2 cellular contexts compared by ENCODE assay signal in the genomic region with DNA sequence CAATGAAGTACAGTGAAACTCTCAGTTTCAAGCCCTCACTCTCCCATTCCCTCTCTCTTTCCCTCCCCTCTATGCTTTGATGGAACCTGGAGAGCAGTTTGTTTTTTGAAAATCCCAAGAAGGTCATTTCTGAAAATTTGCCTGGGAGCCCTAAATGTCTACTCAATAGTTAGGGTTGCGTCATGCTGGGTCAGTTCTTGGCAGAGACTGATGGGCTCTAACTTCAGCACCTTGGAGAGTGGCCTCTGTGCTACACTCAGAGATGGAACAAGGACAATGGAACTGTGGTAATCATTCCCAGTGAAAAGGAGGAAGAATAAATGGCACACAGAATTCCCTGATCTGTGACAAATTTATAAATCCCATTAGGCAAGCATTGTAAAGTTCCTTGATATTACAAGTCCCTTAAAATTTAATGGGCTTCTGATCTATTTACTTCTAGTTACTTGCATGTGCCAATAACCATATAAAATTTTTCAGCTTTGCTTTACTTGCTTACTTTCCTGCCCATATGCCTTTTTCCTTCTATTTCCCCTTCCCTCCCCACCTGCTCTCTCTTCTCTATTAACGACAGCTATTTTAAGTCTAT.
A peak's percentile ranks its signal among the peaks of the same experiment; 100 is the strongest.
TF ChIP-seq lines count a peak whose summit lies in the region.

No MANE protein-coding gene starts in this region.

TF ChIP-seq in K562, 482 proteins besides CTCF, POLR2A, EP300 and RAD21 (continued from another document and continues in another):
- TF ChIP-seq ZNF436 (CRISPR knock-in tag; IDR thresholded peaks at IDR 0.05) (no peak), POLR2B (IDR thresholded peaks at IDR 0.05; ENCODE audit: low read depth, partially characterized antibody) (no peak), KLF6 (CRISPR knock-in tag; IDR thresholded peaks at IDR 0.05; ENCODE audit: borderline replicate concordance) (0 out of 2 replicates have a peak, but pooled peaks have one; percentile 29), DACH1 (IDR thresholded peaks at IDR 0.05; ENCODE audit: partially characterized antibody) (no peak), BRD4 (IDR thresholded peaks at IDR 0.05) (no peak), CTBP1 (IDR thresholded peaks at IDR 0.05; ENCODE audit: borderline replicate concordance) (0 out of 2 replicates have a peak, but pooled peaks have one; percentile 23), CEBPG (CRISPR knock-in tag; IDR thresholded peaks at IDR 0.05) (peak; percentile 85), CEBPG (tag; conservative IDR thresholded peaks at IDR 0.05 in 1 of 2, IDR thresholded peaks at IDR 0.05 in 1 of 2) (peak; percentile 89 to 91), BACH1 (tag; IDR thresholded peaks at IDR 0.05) (no peak), NR2C2 (CRISPR knock-in tag; IDR thresholded peaks at IDR 0.05) (no peak), NR2C2 (tag; IDR thresholded peaks at IDR 0.05) (no peak), EP400 (IDR thresholded peaks at IDR 0.05) (no peak), CXXC5 (CRISPR knock-in tag; IDR thresholded peaks at IDR 0.05) (peak; percentile 40), CHD2 (IDR thresholded peaks at IDR 0.05; ENCODE audit: low read depth, low read length) (no peak), ZNF75A (CRISPR knock-in tag; IDR thresholded peaks at IDR 0.05) (no peak), YY1 (IDR thresholded peaks at IDR 0.05; ENCODE audit: borderline replicate concordance in 1 of 3, control insufficient read depth in 1 of 3, extremely low read depth in 1 of 3, insufficient read depth in 3 of 3, insufficient read length in 1 of 3, insufficient replicate concordance in 2 of 3, low read depth in 1 of 3, low read length in 2 of 3) (no peak)
- TF ChIP-seq, protein P1, sequence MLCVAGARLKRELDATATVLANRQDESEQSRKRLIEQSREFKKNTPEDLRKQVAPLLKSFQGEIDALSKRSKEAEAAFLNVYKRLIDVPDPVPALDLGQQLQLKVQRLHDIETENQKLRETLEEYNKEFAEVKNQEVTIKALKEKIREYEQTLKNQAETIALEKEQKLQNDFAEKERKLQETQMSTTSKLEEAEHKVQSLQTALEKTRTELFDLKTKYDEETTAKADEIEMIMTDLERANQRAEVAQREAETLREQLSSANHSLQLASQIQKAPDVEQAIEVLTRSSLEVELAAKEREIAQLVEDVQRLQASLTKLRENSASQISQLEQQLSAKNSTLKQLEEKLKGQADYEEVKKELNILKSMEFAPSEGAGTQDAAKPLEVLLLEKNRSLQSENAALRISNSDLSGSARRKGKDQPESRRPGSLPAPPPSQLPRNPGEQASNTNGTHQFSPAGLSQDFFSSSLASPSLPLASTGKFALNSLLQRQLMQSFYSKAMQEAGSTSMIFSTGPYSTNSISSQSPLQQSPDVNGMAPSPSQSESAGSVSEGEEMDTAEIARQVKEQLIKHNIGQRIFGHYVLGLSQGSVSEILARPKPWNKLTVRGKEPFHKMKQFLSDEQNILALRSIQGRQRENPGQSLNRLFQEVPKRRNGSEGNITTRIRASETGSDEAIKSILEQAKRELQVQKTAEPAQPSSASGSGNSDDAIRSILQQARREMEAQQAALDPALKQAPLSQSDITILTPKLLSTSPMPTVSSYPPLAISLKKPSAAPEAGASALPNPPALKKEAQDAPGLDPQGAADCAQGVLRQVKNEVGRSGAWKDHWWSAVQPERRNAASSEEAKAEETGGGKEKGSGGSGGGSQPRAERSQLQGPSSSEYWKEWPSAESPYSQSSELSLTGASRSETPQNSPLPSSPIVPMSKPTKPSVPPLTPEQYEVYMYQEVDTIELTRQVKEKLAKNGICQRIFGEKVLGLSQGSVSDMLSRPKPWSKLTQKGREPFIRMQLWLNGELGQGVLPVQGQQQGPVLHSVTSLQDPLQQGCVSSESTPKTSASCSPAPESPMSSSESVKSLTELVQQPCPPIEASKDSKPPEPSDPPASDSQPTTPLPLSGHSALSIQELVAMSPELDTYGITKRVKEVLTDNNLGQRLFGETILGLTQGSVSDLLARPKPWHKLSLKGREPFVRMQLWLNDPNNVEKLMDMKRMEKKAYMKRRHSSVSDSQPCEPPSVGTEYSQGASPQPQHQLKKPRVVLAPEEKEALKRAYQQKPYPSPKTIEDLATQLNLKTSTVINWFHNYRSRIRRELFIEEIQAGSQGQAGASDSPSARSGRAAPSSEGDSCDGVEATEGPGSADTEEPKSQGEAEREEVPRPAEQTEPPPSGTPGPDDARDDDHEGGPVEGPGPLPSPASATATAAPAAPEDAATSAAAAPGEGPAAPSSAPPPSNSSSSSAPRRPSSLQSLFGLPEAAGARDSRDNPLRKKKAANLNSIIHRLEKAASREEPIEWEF (CRISPR knock-in tag; IDR thresholded peaks at IDR 0.05): no peak
- TF ChIP-seq, protein P2, sequence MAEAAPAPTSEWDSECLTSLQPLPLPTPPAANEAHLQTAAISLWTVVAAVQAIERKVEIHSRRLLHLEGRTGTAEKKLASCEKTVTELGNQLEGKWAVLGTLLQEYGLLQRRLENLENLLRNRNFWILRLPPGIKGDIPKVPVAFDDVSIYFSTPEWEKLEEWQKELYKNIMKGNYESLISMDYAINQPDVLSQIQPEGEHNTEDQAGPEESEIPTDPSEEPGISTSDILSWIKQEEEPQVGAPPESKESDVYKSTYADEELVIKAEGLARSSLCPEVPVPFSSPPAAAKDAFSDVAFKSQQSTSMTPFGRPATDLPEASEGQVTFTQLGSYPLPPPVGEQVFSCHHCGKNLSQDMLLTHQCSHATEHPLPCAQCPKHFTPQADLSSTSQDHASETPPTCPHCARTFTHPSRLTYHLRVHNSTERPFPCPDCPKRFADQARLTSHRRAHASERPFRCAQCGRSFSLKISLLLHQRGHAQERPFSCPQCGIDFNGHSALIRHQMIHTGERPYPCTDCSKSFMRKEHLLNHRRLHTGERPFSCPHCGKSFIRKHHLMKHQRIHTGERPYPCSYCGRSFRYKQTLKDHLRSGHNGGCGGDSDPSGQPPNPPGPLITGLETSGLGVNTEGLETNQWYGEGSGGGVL (CRISPR knock-in tag; IDR thresholded peaks at IDR 0.05): no peak
- TF ChIP-seq, protein P3, sequence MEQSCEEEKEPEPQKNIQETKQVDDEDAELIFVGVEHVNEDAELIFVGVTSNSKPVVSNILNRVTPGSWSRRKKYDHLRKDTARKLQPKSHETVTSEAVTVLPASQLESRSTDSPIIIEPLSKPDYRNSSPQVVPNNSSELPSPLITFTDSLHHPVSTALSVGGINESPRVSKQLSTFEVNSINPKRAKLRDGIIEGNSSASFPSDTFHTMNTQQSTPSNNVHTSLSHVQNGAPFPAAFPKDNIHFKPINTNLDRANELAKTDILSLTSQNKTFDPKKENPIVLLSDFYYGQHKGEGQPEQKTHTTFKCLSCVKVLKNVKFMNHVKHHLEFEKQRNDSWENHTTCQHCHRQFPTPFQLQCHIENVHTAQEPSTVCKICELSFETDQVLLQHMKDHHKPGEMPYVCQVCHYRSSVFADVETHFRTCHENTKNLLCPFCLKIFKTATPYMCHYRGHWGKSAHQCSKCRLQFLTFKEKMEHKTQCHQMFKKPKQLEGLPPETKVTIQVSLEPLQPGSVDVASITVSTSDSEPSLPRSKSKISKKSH (CRISPR knock-in tag; IDR thresholded peaks at IDR 0.05): no peak

TF ChIP-seq in HepG2, 621 proteins besides CTCF, POLR2A, EP300 and RAD21 (continued from another document and continues in another):
- TF ChIP-seq, protein P4, sequence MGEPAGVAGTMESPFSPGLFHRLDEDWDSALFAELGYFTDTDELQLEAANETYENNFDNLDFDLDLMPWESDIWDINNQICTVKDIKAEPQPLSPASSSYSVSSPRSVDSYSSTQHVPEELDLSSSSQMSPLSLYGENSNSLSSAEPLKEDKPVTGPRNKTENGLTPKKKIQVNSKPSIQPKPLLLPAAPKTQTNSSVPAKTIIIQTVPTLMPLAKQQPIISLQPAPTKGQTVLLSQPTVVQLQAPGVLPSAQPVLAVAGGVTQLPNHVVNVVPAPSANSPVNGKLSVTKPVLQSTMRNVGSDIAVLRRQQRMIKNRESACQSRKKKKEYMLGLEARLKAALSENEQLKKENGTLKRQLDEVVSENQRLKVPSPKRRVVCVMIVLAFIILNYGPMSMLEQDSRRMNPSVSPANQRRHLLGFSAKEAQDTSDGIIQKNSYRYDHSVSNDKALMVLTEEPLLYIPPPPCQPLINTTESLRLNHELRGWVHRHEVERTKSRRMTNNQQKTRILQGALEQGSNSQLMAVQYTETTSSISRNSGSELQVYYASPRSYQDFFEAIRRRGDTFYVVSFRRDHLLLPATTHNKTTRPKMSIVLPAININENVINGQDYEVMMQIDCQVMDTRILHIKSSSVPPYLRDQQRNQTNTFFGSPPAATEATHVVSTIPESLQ (CRISPR knock-in tag; conservative IDR thresholded peaks at IDR 0.05): 0 out of 2 replicates have a peak, but pooled peaks have one; percentile 67
- no peak for TF ChIP-seq SIX1 (CRISPR knock-in tag; IDR thresholded peaks at IDR 0.05; ENCODE audit: borderline replicate concordance)
- 0 out of 2 replicates have a peak, but pooled peaks have one; percentile 17 for TF ChIP-seq NCOA2 (CRISPR knock-in tag; IDR thresholded peaks at IDR 0.05)
- no peak for TF ChIP-seq DMAP1 (CRISPR knock-in tag; IDR thresholded peaks at IDR 0.05)
- no peak for TF ChIP-seq ZBTB21 (CRISPR knock-in tag; IDR thresholded peaks at IDR 0.05)
- TF ChIP-seq HIVEP1 (CRISPR knock-in tag; IDR thresholded peaks at IDR 0.05): no peak
- TF ChIP-seq, protein P5, sequence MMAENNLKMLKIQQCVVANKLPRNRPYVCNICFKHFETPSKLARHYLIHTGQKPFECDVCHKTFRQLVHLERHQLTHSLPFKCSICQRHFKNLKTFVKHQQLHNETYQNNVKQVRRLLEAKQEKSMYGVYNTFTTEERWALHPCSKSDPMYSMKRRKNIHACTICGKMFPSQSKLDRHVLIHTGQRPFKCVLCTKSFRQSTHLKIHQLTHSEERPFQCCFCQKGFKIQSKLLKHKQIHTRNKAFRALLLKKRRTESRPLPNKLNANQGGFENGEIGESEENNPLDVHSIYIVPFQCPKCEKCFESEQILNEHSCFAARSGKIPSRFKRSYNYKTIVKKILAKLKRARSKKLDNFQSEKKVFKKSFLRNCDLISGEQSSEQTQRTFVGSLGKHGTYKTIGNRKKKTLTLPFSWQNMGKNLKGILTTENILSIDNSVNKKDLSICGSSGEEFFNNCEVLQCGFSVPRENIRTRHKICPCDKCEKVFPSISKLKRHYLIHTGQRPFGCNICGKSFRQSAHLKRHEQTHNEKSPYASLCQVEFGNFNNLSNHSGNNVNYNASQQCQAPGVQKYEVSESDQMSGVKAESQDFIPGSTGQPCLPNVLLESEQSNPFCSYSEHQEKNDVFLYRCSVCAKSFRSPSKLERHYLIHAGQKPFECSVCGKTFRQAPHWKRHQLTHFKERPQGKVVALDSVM (CRISPR knock-in tag; IDR thresholded peaks at IDR 0.05): no peak
- TF ChIP-seq ZNF24 (IDR thresholded peaks at IDR 0.05): no peak
- 0 out of 2 replicates have a peak, but pooled peaks have one; percentile 34 for TF ChIP-seq TMF1 (CRISPR knock-in tag; IDR thresholded peaks at IDR 0.05; ENCODE audit: low read depth)
- TF ChIP-seq, protein P6, sequence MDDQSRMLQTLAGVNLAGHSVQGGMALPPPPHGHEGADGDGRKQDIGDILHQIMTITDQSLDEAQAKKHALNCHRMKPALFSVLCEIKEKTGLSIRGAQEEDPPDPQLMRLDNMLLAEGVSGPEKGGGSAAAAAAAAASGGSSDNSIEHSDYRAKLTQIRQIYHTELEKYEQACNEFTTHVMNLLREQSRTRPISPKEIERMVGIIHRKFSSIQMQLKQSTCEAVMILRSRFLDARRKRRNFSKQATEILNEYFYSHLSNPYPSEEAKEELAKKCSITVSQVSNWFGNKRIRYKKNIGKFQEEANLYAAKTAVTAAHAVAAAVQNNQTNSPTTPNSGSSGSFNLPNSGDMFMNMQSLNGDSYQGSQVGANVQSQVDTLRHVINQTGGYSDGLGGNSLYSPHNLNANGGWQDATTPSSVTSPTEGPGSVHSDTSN (CRISPR knock-in tag; IDR thresholded peaks at IDR 0.05; ENCODE audit: borderline replicate concordance): 0 out of 2 replicates have a peak, but pooled peaks have one; percentile 29
- TF ChIP-seq RXRB (CRISPR knock-in tag; IDR thresholded peaks at IDR 0.05; ENCODE audit: borderline replicate concordance): 0 out of 2 replicates have a peak, but pooled peaks have one; percentile 15
- TF ChIP-seq, protein P7, sequence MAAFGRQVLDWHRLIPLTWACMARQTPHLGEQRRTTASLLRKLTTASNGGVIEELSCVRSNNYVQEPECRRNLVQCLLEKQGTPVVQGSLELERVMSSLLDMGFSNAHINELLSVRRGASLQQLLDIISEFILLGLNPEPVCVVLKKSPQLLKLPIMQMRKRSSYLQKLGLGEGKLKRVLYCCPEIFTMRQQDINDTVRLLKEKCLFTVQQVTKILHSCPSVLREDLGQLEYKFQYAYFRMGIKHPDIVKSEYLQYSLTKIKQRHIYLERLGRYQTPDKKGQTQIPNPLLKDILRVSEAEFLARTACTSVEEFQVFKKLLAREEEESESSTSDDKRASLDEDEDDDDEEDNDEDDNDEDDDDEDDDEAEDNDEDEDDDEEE (CRISPR knock-in tag; IDR thresholded peaks at IDR 0.05): no peak
- TF ChIP-seq KAT8 (CRISPR knock-in tag; IDR thresholded peaks at IDR 0.05): 0 out of 2 replicates have a peak, but pooled peaks have one; percentile 28
- no peak for TF ChIP-seq ZNF282 (IDR thresholded peaks at IDR 0.05; ENCODE audit: partially characterized antibody)
- TF ChIP-seq JUN (CRISPR knock-in tag; IDR thresholded peaks at IDR 0.05): no peak
- TF ChIP-seq ZNF644 (CRISPR knock-in tag; IDR thresholded peaks at IDR 0.05; ENCODE audit: low read depth): peak; percentile 49; the same call in 1 of the 2 replicates
- TF ChIP-seq, protein P8, sequence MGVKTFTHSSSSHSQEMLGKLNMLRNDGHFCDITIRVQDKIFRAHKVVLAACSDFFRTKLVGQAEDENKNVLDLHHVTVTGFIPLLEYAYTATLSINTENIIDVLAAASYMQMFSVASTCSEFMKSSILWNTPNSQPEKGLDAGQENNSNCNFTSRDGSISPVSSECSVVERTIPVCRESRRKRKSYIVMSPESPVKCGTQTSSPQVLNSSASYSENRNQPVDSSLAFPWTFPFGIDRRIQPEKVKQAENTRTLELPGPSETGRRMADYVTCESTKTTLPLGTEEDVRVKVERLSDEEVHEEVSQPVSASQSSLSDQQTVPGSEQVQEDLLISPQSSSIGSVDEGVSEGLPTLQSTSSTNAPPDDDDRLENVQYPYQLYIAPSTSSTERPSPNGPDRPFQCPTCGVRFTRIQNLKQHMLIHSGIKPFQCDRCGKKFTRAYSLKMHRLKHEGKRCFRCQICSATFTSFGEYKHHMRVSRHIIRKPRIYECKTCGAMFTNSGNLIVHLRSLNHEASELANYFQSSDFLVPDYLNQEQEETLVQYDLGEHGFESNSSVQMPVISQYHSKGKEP (CRISPR knock-in tag; IDR thresholded peaks at IDR 0.05): peak; percentile 68; the same call in 1 of the 2 replicates
- TF ChIP-seq MAFF (IDR thresholded peaks at IDR 0.05; ENCODE audit: low read depth, low read length): no peak
- peak; percentile 71; the same call in 1 of the 2 replicates for TF ChIP-seq DNMT3B (CRISPR knock-in tag; conservative IDR thresholded peaks at IDR 0.05)
- TF ChIP-seq RELA (CRISPR knock-in tag; IDR thresholded peaks at IDR 0.05): no peak
- no peak for TF ChIP-seq TP53 (CRISPR knock-in tag; conservative IDR thresholded peaks at IDR 0.05)
- no peak for TF ChIP-seq MTA1 (CRISPR knock-in tag; IDR thresholded peaks at IDR 0.05; ENCODE audit: borderline replicate concordance)
- no peak for TF ChIP-seq ARID2 (CRISPR knock-in tag; IDR thresholded peaks at IDR 0.05; ENCODE audit: borderline replicate concordance)
- 0 out of 2 replicates have a peak, but pooled peaks have one; percentile 17 for TF ChIP-seq MED1 (CRISPR knock-in tag; IDR thresholded peaks at IDR 0.05)
- TF ChIP-seq, protein P9, sequence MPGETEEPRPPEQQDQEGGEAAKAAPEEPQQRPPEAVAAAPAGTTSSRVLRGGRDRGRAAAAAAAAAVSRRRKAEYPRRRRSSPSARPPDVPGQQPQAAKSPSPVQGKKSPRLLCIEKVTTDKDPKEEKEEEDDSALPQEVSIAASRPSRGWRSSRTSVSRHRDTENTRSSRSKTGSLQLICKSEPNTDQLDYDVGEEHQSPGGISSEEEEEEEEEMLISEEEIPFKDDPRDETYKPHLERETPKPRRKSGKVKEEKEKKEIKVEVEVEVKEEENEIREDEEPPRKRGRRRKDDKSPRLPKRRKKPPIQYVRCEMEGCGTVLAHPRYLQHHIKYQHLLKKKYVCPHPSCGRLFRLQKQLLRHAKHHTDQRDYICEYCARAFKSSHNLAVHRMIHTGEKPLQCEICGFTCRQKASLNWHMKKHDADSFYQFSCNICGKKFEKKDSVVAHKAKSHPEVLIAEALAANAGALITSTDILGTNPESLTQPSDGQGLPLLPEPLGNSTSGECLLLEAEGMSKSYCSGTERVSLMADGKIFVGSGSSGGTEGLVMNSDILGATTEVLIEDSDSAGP (CRISPR knock-in tag; IDR thresholded peaks at IDR 0.05; ENCODE audit: borderline replicate concordance): no peak
